Comparison of ENCODE assay signal across 17 cellular contexts in genomic region chr11:12048936-12049790, GRCh38. TPM values are rescaled to one million over a fixed set of nuclear protein-coding genes. Genes with fewer than 3 reads are reported as not detected.
DNase-seq lines count a peak whose midpoint lies in the region; ATAC-seq and TF ChIP-seq lines count a peak whose summit lies in the region.
"Had no signal": no experiment of that assay in that cellular context is flagged by ENCODE, and none has a peak within 500 bp of the region (broad histone marks: within the 10 kb centered on the region; RNA-seq: fewer than 3 reads in every experiment).

No MANE protein-coding gene starts in this region.

- H3K27ac ChIP-seq in RWPE2 (ENCODE audit: poor library complexity, severe bottlenecking) (peak overlapping the region; percentile 96), gastrocnemius medialis (peak overlapping the region in 3 of 4 donors; percentile 57 to 73 (median 71)), right cardiac atrium (ENCODE audit: low read length) (no peak overlapping the region)
- H3K27ac ChIP-seq: colonic mucosa had no signal

- in situ Hi-C loops in gastrocnemius medialis (cut with MboI; ENCODE audit: low sequenced_read_pairs in 4 of 4), result loop anchor here (5.0 to 25.0 kb wide), 6 partner anchors 112 to 1012 kb away; no protein-coding TSS in a partner anchor

- no peaks in the 10 kb centered on the region for H3K27me3 ChIP-seq in RWPE2 (ENCODE audit: insufficient read depth, poor library complexity, severe bottlenecking)
- no peaks in the 10 kb centered on the region for H3K27me3 ChIP-seq in gastrocnemius medialis
- H3K27me3 ChIP-seq in right cardiac atrium (ENCODE audit: control insufficient read depth, insufficient read depth), result no peaks in the 10 kb centered on the region
- H3K27me3 ChIP-seq: colonic mucosa, right atrium auricular region had no signal

- H3K9me3 ChIP-seq in RWPE2 (ENCODE audit: severe bottlenecking), result no peaks in the 10 kb centered on the region
- H3K9me3 ChIP-seq in gastrocnemius medialis, result no peaks in the 10 kb centered on the region
- no peaks in the 10 kb centered on the region for H3K9me3 ChIP-seq in right cardiac atrium (ENCODE audit: control insufficient read depth, low read length)
- H3K9me3 ChIP-seq: colonic mucosa, right atrium auricular region had no signal

- ATAC-seq in RWPE2 (ENCODE audit: low read depth) (no peak), gastrocnemius medialis (peak in 1 of 2 donors; percentile 7), right cardiac atrium (no peak), HG02763 (IDR thresholded peaks at IDR 0.05; ENCODE audit: unreplicated experiment) (no peak)
- no peak for ATAC-seq in activated CD4-positive, CD25-positive, alpha-beta regulatory T cell treated with anti-CD3 and anti-CD28 coated beads, Interleukin-2, amount 50 U/mL, for 24 hours

- no peaks in the 10 kb centered on the region for H3K36me3 ChIP-seq in RWPE2 (ENCODE audit: low read depth)
- H3K36me3 ChIP-seq in gastrocnemius medialis, result no peaks in the 10 kb centered on the region
- H3K36me3 ChIP-seq: colonic mucosa, right atrium auricular region had no signal

- TF ChIP-seq CTCF in RWPE2 (IDR thresholded peaks at IDR 0.05; ENCODE audit: poor library complexity, severe bottlenecking), result no peak
- TF ChIP-seq CTCF in fibroblast of mammary gland (conservative IDR thresholded peaks at IDR 0.05; ENCODE audit: control insufficient read depth, insufficient read depth, low read depth, low read length), result no peak
- no peak for TF ChIP-seq CTCF in gastrocnemius medialis (IDR thresholded peaks at IDR 0.05 in 4 of 5, conservative IDR thresholded peaks at IDR 0.05 in 1 of 5)

- intact Hi-C loops in gastrocnemius medialis (cut with DNase I; ENCODE audit: low total_unique reads) (no loop called here), right cardiac atrium (cut with DNase I) (loop anchor here (2.0 to 10.0 kb wide), 4 partner anchors 114 to 233 kb away; no protein-coding TSS in a partner anchor)

- 91% methylated on average over 18 of the region's 18 CpGs for WGBS in right cardiac atrium

- H3K4me3 ChIP-seq in RWPE2 (ENCODE audit: severe bottlenecking), result no peak overlapping the region
- no peak overlapping the region for H3K4me3 ChIP-seq in fibroblast of mammary gland (ENCODE audit: control insufficient read depth, low read depth, low read length)
- H3K4me3 ChIP-seq in gastrocnemius medialis, result no peak overlapping the region
- no peak overlapping the region for H3K4me3 ChIP-seq in right cardiac atrium (ENCODE audit: low read length)
- H3K4me3 ChIP-seq: colonic mucosa, right atrium auricular region had no signal

- DNase-seq in EH (ENCODE audit: low read depth) (peak; percentile 21), RWPE2 (ENCODE audit: low spot score) (no peak), fibroblast of mammary gland (ENCODE audit: low read depth) (peak; percentile 72), gastrocnemius medialis (peak in 1 of 2 donors; percentile 65), right cardiac atrium (no peak)
- DNase-seq: activated CD8-positive, alpha-beta memory T cell treated with anti-CD3 and anti-CD28 coated beads, Interleukin-2, amount 50 U/mL, for 4 hours; aorta; colonic mucosa; DMS53; HCEC 1CT; immature natural killer cell; NCI-H2029 treated with DMSO at 0.1 percent for 48 hours; NCI-H524; stimulated activated CD4-positive, alpha-beta T cell treated with anti-CD3 and anti-CD28 coated beads, Interleukin-2, amount 100 ng/mL, for 24 hours had no signal

- no peak for TF ChIP-seq POLR2A in gastrocnemius medialis (IDR thresholded peaks at IDR 0.05)

- peaks cover 9% of the 10 kb centered on the region for H3K4me1 ChIP-seq in RWPE2 (ENCODE audit: insufficient read depth, poor library complexity, severe bottlenecking)
- H3K4me1 ChIP-seq in gastrocnemius medialis, result peaks cover 8 to 15% of the 10 kb centered on the region in 2 donors
- H3K4me1 ChIP-seq in right cardiac atrium (ENCODE audit: control insufficient read depth, insufficient read depth, low read length), result peaks cover 5% of the 10 kb centered on the region

RNA-seq across cellular contexts. Expression of gene DKK3, which starts 40.7 kb away (rescaled TPM):
- total RNA-seq in gastrocnemius medialis (10 to 100 TPM in 1 of 4 donors, 1 to 10 TPM in 3; 4.1 to 31.7 (median 7.2) TPM), right cardiac atrium (1,000 to 10,000 TPM; 2,567 to 3,299 (median 2,969) TPM)
- polyA plus RNA-seq in right cardiac atrium, result 2,307 TPM

Comparison
In these comparisons a context has a peak if more than half of its experiments do, and no peak if none do; other contexts are left out.
1. DNase-seq: peak in EH (single experiment) and fibroblast of mammary gland (single experiment); none in RWPE2 (single experiment) and right cardiac atrium (0 of 3).
2. RNA of gene DKK3, which starts 40.7 kb away (total RNA-seq): 2,567 to 3,299 TPM in right cardiac atrium; 4.1 to 31.7 TPM in gastrocnemius medialis; every median in the first group is over 10 times any median in the second.